In the genomic region with DNA sequence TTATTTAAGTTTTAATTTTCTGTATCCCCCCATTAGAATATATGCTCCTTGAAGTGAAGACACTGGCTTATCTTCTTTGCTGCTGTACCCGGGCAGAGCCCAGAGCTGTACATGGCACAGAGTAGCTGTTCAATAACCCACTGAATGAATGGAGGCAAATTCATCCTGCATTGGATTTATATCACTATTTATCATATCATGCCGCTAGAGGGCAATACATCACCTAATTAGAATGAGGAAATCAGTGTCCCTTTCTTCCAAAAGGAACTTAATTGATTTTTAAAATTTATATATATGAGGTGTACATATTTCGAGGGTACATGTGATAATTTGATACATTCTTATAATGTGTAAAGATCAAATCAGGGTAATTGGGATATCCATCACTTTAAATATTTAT, we compare ENCODE assay signal across 8 cellular contexts.
DNase-seq lines count a peak whose midpoint lies in the region; ATAC-seq, FAIRE-seq and TF ChIP-seq lines count a peak whose summit lies in the region.

No MANE protein-coding gene starts in this region.

- FAIRE-seq in D721Med (lab: Jason Lieb, UNC), result peak; percentile 80

- ATAC-seq in gastrocnemius medialis (peak in 1 of 2 donors; percentile 39), GM18867 (IDR thresholded peaks at IDR 0.05; ENCODE audit: unreplicated experiment) (no peak)

- in situ Hi-C loops in gastrocnemius medialis (cut with MboI; ENCODE audit: low sequenced_read_pairs in 4 of 4), result loop anchor here (5.0 to 25.0 kb wide), 6 partner anchors 697 to 1278 kb away; a partner anchor contains a TSS

- no peak overlapping the region for H3K4me3 ChIP-seq in gastrocnemius medialis

- H3K36me3 ChIP-seq in gastrocnemius medialis, result no peaks in the 10 kb centered on the region

- peaks cover 0 to 4% of the 10 kb centered on the region in 2 donors for H3K4me1 ChIP-seq in gastrocnemius medialis

- DNase-seq in D721Med (ENCODE audit: insufficient read length, low spot score) (no peak), Kasumi-1 (lab: John Stamatoyannopoulos, UW) (peak; percentile 45 to 65), RPMI8226 (peak; percentile 39), fibroblast of peridontal ligament (ENCODE audit: extremely low read depth) (peak; percentile 57), gastrocnemius medialis (no peak), cortex of kidney (lab: John Stamatoyannopoulos, UW) (no peak)
- no peak for DNase-seq in stimulated activated CD4-positive, alpha-beta T cell treated with anti-CD3 and anti-CD28 coated beads, Interleukin-1b, Interleukin-23, amount 100 ng/mL, for 48 hours

- H3K9me3 ChIP-seq in gastrocnemius medialis, result no peaks in the 10 kb centered on the region

- H3K27me3 ChIP-seq in gastrocnemius medialis, result no peaks in the 10 kb centered on the region

- intact Hi-C loops in gastrocnemius medialis (cut with DNase I; ENCODE audit: low total_unique reads), result loop anchor here (5.0 to 10.0 kb wide), 2 partner anchors 87 to 574 kb away; a partner anchor contains a TSS

- TF ChIP-seq CTCF in D721Med (IDR thresholded peaks at IDR 0.05; ENCODE audit: insufficient read depth, missing control alignments) (peak; percentile 66), gastrocnemius medialis (IDR thresholded peaks at IDR 0.05 in 4 of 5, conservative IDR thresholded peaks at IDR 0.05 in 1 of 5) (peak in 3 of 5 experiments; percentile 18 to 55 (median 53))

- no peak for TF ChIP-seq POLR2A in gastrocnemius medialis (IDR thresholded peaks at IDR 0.05)

- H3K27ac ChIP-seq in gastrocnemius medialis, result no peak overlapping the region

Comparison
In these comparisons a context has a peak if more than half of its experiments do, and no peak if none do; other contexts are left out.
1. DNase-seq: peak in Kasumi-1 (2 of 2), RPMI8226 (single experiment) and fibroblast of peridontal ligament (single experiment); none in D721Med (single experiment), gastrocnemius medialis (0 of 2), stimulated activated CD4-positive, alpha-beta T cell treated with anti-CD3 and anti-CD28 coated beads, Interleukin-1b, Interleukin-23, amount 100 ng/mL, for 48 hours (single experiment) and cortex of kidney (single experiment).